In genomic region chr1:240099329-240099728, GRCh38 we compare ENCODE assay signal across 28 cellular contexts. TPM values are rescaled to one million over a fixed set of nuclear protein-coding genes. Genes with fewer than 3 reads are reported as not detected.
A peak's percentile ranks its signal among the peaks of the same experiment; 100 is the strongest.
DNase-seq lines count a peak whose midpoint lies in the region; ATAC-seq and TF ChIP-seq lines count a peak whose summit lies in the region.
"Had no signal": no experiment of that assay in that cellular context is flagged by ENCODE, and none has a peak within 500 bp of the region (broad histone marks: within the 10 kb centered on the region; RNA-seq: fewer than 3 reads in every experiment).

No MANE protein-coding gene starts in this region.

- ATAC-seq in GM21526 (IDR thresholded peaks at IDR 0.05; ENCODE audit: low FRiP score, unreplicated experiment) = no peak
- no peak for ATAC-seq in HG02610 (IDR thresholded peaks at IDR 0.05; ENCODE audit: unreplicated experiment)
- ATAC-seq: activated CD4-positive, CD25-positive, alpha-beta regulatory T cell treated with anti-CD3 and anti-CD28 coated beads, Interleukin-2, amount 50 U/mL, for 24 hours; foreskin keratinocyte; naive thymus-derived CD4-positive, alpha-beta T cell; right cardiac atrium had no signal

- no peak overlapping the region for H3K4me2 ChIP-seq in neural cell (ENCODE audit: low read length)
- H3K4me2 ChIP-seq: hepatocyte, PC-9 had no signal

- no peaks in the 10 kb centered on the region for H3K9me2 ChIP-seq in neural cell (ENCODE audit: insufficient read depth, low read length)

- H3K9me3 ChIP-seq in neural cell (ENCODE audit: low read length) = no peaks in the 10 kb centered on the region
- H3K9me3 ChIP-seq: ovary, stomach, tibial nerve had no signal

- peak; percentile 26 for DNase-seq in NCI-H82 (lab: John Stamatoyannopoulos, UW)
- DNase-seq in NCI-H82 treated with DMSO at 0.1 percent for 48 hours (lab: John Stamatoyannopoulos, UW; ENCODE audit: unreplicated experiment) = no peak
- peak in 26 of 61 donors; percentile 5 to 85 (median 28) for DNase-seq in caudate nucleus (lab: John Stamatoyannopoulos, UW)
- DNase-seq in HUDEP-2 (lab: John Stamatoyannopoulos, UW; ENCODE audit: unreplicated experiment in 76 of 76) = no peak
- no peak for DNase-seq in NCI-H345 (lab: John Stamatoyannopoulos, UW)
- DNase-seq: activated CD4-positive, alpha-beta memory T cell treated with anti-CD3 and anti-CD28 coated beads for 36 hours; activated naive CD8-positive, alpha-beta T cell treated with anti-CD3 and anti-CD28 coated beads for 36 hours; DMS79; foreskin keratinocyte; H9; naive thymus-derived CD4-positive, alpha-beta T cell; NCI-H2081; NCI-H446 treated with DMSO at 0.1 percent for 48 hours; ovary; PC-9; right cardiac atrium; Right ventricle myocardium superior; stomach; SW 1271; T1000 had no signal

- TF ChIP-seq RAD21 in neural cell (conservative IDR thresholded peaks at IDR 0.05) = no peak

- no peak for TF ChIP-seq CTCF in neural cell (IDR thresholded peaks at IDR 0.05; ENCODE audit: poor library complexity, severe bottlenecking)

- TF ChIP-seq EP300 in neural cell (conservative IDR thresholded peaks at IDR 0.05; ENCODE audit: poor library complexity, severe bottlenecking) = no peak

- H4K20me1 ChIP-seq in neural cell (ENCODE audit: insufficient read depth) = no peaks in the 10 kb centered on the region

- no peaks in the 10 kb centered on the region for H3K27me3 ChIP-seq in neural cell (ENCODE audit: insufficient read depth, low read depth, low read length)
- H3K27me3 ChIP-seq: ovary had no signal

- H3F3A ChIP-seq in neural cell (ENCODE audit: insufficient read depth, low read length, poor library complexity, severe bottlenecking) = no peaks in the 10 kb centered on the region

- no peaks in the 10 kb centered on the region for H3K36me3 ChIP-seq in neural cell (ENCODE audit: insufficient read depth, low read length)
- H3K36me3 ChIP-seq: ovary, stomach, tibial nerve had no signal

- H3K79me2 ChIP-seq in neural cell (replicated peaks; ENCODE audit: insufficient read depth, low read length) = peaks cover 54% of the 10 kb centered on the region
- H3K79me2 ChIP-seq: hepatocyte had no signal

- peak overlapping the region; percentile 16 for H3K27ac ChIP-seq in caudate nucleus (ENCODE audit: low read depth, low read length)
- H3K27ac ChIP-seq in neural cell (ENCODE audit: low read length) = no peak overlapping the region
- H3K27ac ChIP-seq: 22Rv1, foreskin keratinocyte, hepatocyte, ovary, PC-9, stomach had no signal

- H3K9ac ChIP-seq in neural cell (ENCODE audit: low read length) = no peak overlapping the region

- H3K4me3 ChIP-seq in neural cell (ENCODE audit: low read length) = peak overlapping the region; percentile 12
- H3K4me3 ChIP-seq: hepatocyte, ovary, PC-9, stomach, tibial nerve had no signal

- no peak overlapping the region for H2AFZ ChIP-seq in neural cell (ENCODE audit: low read depth, low read length)
- H2AFZ ChIP-seq: hepatocyte, PC-9 had no signal

TF ChIP-seq in neural cell, 6 proteins besides CTCF, POLR2A, EP300 and RAD21:
- no peak for TF ChIP-seq POLR2AphosphoS5 (IDR thresholded peaks at IDR 0.05)
- no peak for TF ChIP-seq TAF1 (IDR thresholded peaks at IDR 0.05; ENCODE audit: low read depth)
- no peak for TF ChIP-seq REST (IDR thresholded peaks at IDR 0.05; ENCODE audit: borderline replicate concordance)
- TF ChIP-seq SMC3 (conservative IDR thresholded peaks at IDR 0.05; ENCODE audit: poor library complexity) = no peak
- TF ChIP-seq MXI1 (conservative IDR thresholded peaks at IDR 0.05; ENCODE audit: poor library complexity, severe bottlenecking) = no peak
- no peak for TF ChIP-seq EZH2 (IDR thresholded peaks at IDR 0.05; ENCODE audit: borderline replicate concordance, insufficient read depth, low read length, poor library complexity, severe bottlenecking)

RNA-seq across cellular contexts. Expression of gene FMN2, which starts 7.6 kb away (rescaled TPM):
- polyA plus RNA-seq in neural cell = 23.9 and 24.8 TPM in 2 replicates
- polyA minus RNA-seq in neural cell = 22.4 and 27.9 TPM in 2 replicates
- polyA plus RNA-seq: foreskin keratinocyte; hepatocyte; IgD-negative memory B cell; naive thymus-derived CD4-positive, alpha-beta T cell had no signal
